In the genomic region with DNA sequence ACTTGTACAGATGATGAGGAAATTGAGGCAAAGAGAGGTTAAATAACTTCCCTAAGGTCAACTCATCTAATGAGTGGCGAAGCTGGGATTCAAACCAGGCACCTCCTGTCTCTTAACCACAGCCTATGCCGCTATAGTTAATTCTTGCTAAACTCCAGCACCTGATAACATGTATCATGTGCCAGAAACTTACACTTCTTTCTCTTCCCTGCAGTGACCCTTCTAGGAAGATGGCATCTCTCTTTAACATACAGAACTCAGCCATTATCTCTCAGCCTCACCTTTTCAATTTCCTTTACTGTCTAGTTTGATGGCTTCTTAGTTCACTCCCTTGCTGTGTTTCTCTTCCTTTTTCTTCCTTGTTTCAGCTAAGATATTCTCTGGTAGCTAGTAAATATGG, we compare ENCODE assay signal across 1 cellular context.
TF ChIP-seq lines count a peak whose summit lies in the region.

No MANE protein-coding gene starts in this region.

TF ChIP-seq in IMR-90, 13 proteins besides CTCF, POLR2A, EP300 and RAD21:
- no peak for TF ChIP-seq MXI1 (IDR thresholded peaks at IDR 0.05; ENCODE audit: borderline replicate concordance, low read depth, low read length)
- TF ChIP-seq MAFK (IDR thresholded peaks at IDR 0.05; ENCODE audit: low read depth, low read length) = no peak
- no peak for TF ChIP-seq BHLHE40 (IDR thresholded peaks at IDR 0.05; ENCODE audit: low read depth, low read length)
- TF ChIP-seq MAZ (IDR thresholded peaks at IDR 0.05; ENCODE audit: borderline replicate concordance, low read depth, low read length) = no peak
- no peak for TF ChIP-seq NFE2L2 (IDR thresholded peaks at IDR 0.05; ENCODE audit: low read depth, low read length)
- TF ChIP-seq CEBPB (IDR thresholded peaks at IDR 0.05; ENCODE audit: low read depth, low read length) = no peak
